ENCODE assay signal across 8 cellular contexts in genomic region chr7:20778063-20778721, GRCh38. TPM values are rescaled to one million over a fixed set of nuclear protein-coding genes. Genes with fewer than 3 reads are reported as not detected.
A peak's percentile ranks its signal among the peaks of the same experiment; 100 is the strongest.
DNase-seq lines count a peak whose midpoint lies in the region; ATAC-seq and TF ChIP-seq lines count a peak whose summit lies in the region.

No MANE protein-coding gene starts in this region.

- DNase-seq in AG10803 (ENCODE audit: low read depth) (no peak), right atrium auricular region (ENCODE audit: low spot score) (no peak), hepatic stellate cell (ENCODE audit: low spot score) (no peak)
- no peak for DNase-seq in activated CD8-positive, alpha-beta memory T cell treated with anti-CD3 and anti-CD28 coated beads for 24 hours

- H3K4me1 ChIP-seq in right atrium auricular region, result peaks cover 0 to 4% of the 10 kb centered on the region in 2 donors
- peaks cover 4% of the 10 kb centered on the region for H3K4me1 ChIP-seq in skeletal muscle satellite cell (ENCODE audit: control insufficient read depth, insufficient read depth, low read length)

- H3K4me3 ChIP-seq in AG10803 (ENCODE audit: low read length) (peak overlapping the region; percentile 22), WI38 (ENCODE audit: low read depth, low read length) (peak overlapping the region; percentile 26; the same call in 1 of the 2 replicates), right atrium auricular region (peak overlapping the region in 1 of 2 donors; percentile 35), skeletal muscle satellite cell (ENCODE audit: low read length) (peak overlapping the region; percentile 30)

- TF ChIP-seq CTCF in AG10803 (conservative IDR thresholded peaks at IDR 0.05; ENCODE audit: low read length) (peak; percentile 41), WI38 (IDR thresholded peaks at IDR 0.05; ENCODE audit: low read depth, low read length) (peak; percentile 23; the same call in 1 of the 2 replicates), right atrium auricular region (IDR thresholded peaks at IDR 0.05) (peak; percentile 40 to 71)

- peak overlapping the region; percentile 76 for H3K4me2 ChIP-seq in skeletal muscle satellite cell (ENCODE audit: low read length)

- H3K27me3 ChIP-seq in right atrium auricular region (peaks cover 32 to 46% of the 10 kb centered on the region in 2 donors), skeletal muscle satellite cell (ENCODE audit: control insufficient read depth, insufficient read depth, low read length) (peaks cover 82% of the 10 kb centered on the region)

- no peak overlapping the region for H3K9ac ChIP-seq in skeletal muscle satellite cell (ENCODE audit: low read depth, low read length)

- H3K27ac ChIP-seq in right atrium auricular region, result no peak overlapping the region

- ATAC-seq in GM18907 (IDR thresholded peaks at IDR 0.05; ENCODE audit: unreplicated experiment), result peak; percentile 93
- ATAC-seq in HG03175 (IDR thresholded peaks at IDR 0.05; ENCODE audit: unreplicated experiment), result peak; percentile 83

- H3K9me3 ChIP-seq in right atrium auricular region (no peaks in the 10 kb centered on the region), skeletal muscle satellite cell (replicated peaks; ENCODE audit: low read length) (no peaks in the 10 kb centered on the region)

- no peaks in the 10 kb centered on the region for H3K36me3 ChIP-seq in right atrium auricular region
- H3K36me3 ChIP-seq in skeletal muscle satellite cell (ENCODE audit: insufficient read depth, low read length), result no peaks in the 10 kb centered on the region

RNA-seq across cellular contexts. Expression of gene SP8, which starts 8.5 kb away (rescaled TPM):
- not detected for total RNA-seq in right atrium auricular region
- not detected in 2 replicates for total RNA-seq in skeletal muscle satellite cell (2012; rRNA removed)
